9 cellular contexts compared by ENCODE assay signal in genomic region chr14:61102549-61103466, GRCh38.
DNase-seq lines count a peak whose midpoint lies in the region; FAIRE-seq and TF ChIP-seq lines count a peak whose summit lies in the region.
"Had no signal": no experiment of that assay in that cellular context is flagged by ENCODE, and none has a peak within 500 bp of the region (broad histone marks: within the 10 kb centered on the region; RNA-seq: fewer than 3 reads in every experiment).

No MANE protein-coding gene starts in this region.

- no peaks in the 10 kb centered on the region for H3K79me2 ChIP-seq in keratinocyte (ENCODE audit: control insufficient read depth, insufficient read depth, low read length)

- H3K9ac ChIP-seq in SK-N-MC (ENCODE audit: insufficient read length) (peak overlapping the region; percentile 55), keratinocyte (ENCODE audit: control insufficient read depth, extremely low read depth, insufficient read depth, low read length) (peak overlapping the region; percentile 53)
- H3K9ac ChIP-seq: BLaER1 had no signal

- peaks cover 2% of the 10 kb centered on the region for H3K9me1 ChIP-seq in keratinocyte (ENCODE audit: control insufficient read depth, extremely low read depth, insufficient read depth, low read length)

- CTCF ChIA-PET in activated naive CD4-positive, alpha-beta T cell treated with anti-CD3 and anti-CD28 coated beads, Interleukin-2, amount 10 ng/mL, durations not matched to agents 7 days and 5 days (lab: Charles Lee) = no interaction called here

- H3K27me3 ChIP-seq in keratinocyte (ENCODE audit: control insufficient read depth, extremely low read depth, insufficient read depth, low read length) = no peaks in the 10 kb centered on the region
- H3K27me3 ChIP-seq: BLaER1 had no signal

- TF ChIP-seq CTCF in keratinocyte (optimal IDR thresholded peaks at IDR 0.05 in 1 of 3, IDR thresholded peaks at IDR 0.05 in 1 of 3, conservative IDR thresholded peaks at IDR 0.05 in 1 of 3; ENCODE audit: extremely low read depth in 1 of 3, insufficient read depth in 2 of 3, low read length in 3 of 3) (no peak), type B pancreatic cell (conservative IDR thresholded peaks at IDR 0.05) (no peak), GM20000 (IDR thresholded peaks at IDR 0.05; ENCODE audit: extremely low read depth, missing control alignments) (no peak)

- dilution Hi-C loops in keratinocyte (cut with MboI; ENCODE audit: extremely low pct_ligation_motif_present, low sequenced_read_pairs) = no loop called here

- no peaks in the 10 kb centered on the region for H4K20me1 ChIP-seq in keratinocyte (ENCODE audit: control insufficient read depth, extremely low read depth, insufficient read depth, low read length)
- H4K20me1 ChIP-seq: BLaER1 had no signal

- H3K9me3 ChIP-seq in SK-N-MC (ENCODE audit: low read depth, low read length) = no peaks in the 10 kb centered on the region
- H3K9me3 ChIP-seq in keratinocyte (ENCODE audit: control insufficient read depth, low read depth, low read length) = no peaks in the 10 kb centered on the region

- no peak for DNase-seq in activated naive CD4-positive, alpha-beta T cell treated with anti-CD3 and anti-CD28 coated beads, Interleukin-2, amount 10 ng/mL, durations not matched to agents 7 days and 5 days
- no peak for DNase-seq in activated naive CD4-positive, alpha-beta T cell (lab: John Stamatoyannopoulos, UW)
- DNase-seq in SK-N-MC (ENCODE audit: low read depth, low spot score) (no peak), keratinocyte (ENCODE audit: low read depth, low spot score) (no peak), type B pancreatic cell (ENCODE audit: extremely low spot score, unreplicated experiment) (no peak), hippocampal formation (lab: John Stamatoyannopoulos, UW) (no peak), GM20000 (ENCODE audit: low spot score) (no peak), SIG-M5 treated with dmso at 0.1 percent for 504 hours (lab: John Stamatoyannopoulos, UW; ENCODE audit: unreplicated experiment) (no peak)

- no peak overlapping the region for H3K4me3 Mint-ChIP-seq in activated naive CD4-positive, alpha-beta T cell treated with anti-CD3 and anti-CD28 coated beads, Interleukin-2, amount 10 ng/mL, durations not matched to agents 7 days and 5 days
- H3K4me3 Mint-ChIP-seq in type B pancreatic cell = no peak overlapping the region

- no peaks in the 10 kb centered on the region for H3K36me3 Mint-ChIP-seq in activated naive CD4-positive, alpha-beta T cell treated with anti-CD3 and anti-CD28 coated beads, Interleukin-2, amount 10 ng/mL, durations not matched to agents 7 days and 5 days
- H3K36me3 Mint-ChIP-seq in type B pancreatic cell = no peaks in the 10 kb centered on the region

- peak overlapping the region; percentile 19 for H3K4me2 ChIP-seq in keratinocyte (ENCODE audit: control insufficient read depth, extremely low read depth, insufficient read depth, low read depth, low read length)
- H3K4me2 ChIP-seq: BLaER1 had no signal

- H3K27ac Mint-ChIP-seq in activated naive CD4-positive, alpha-beta T cell treated with anti-CD3 and anti-CD28 coated beads, Interleukin-2, amount 10 ng/mL, durations not matched to agents 7 days and 5 days = peak overlapping the region; percentile 50
- H3K27ac Mint-ChIP-seq in type B pancreatic cell = peak overlapping the region; percentile 91

- H3K4me3 ChIP-seq in SK-N-MC (peak overlapping the region; percentile 58), keratinocyte (ENCODE audit: control insufficient read depth in 2 of 3, extremely low read depth in 1 of 3, insufficient read depth in 2 of 3, low read depth in 1 of 3, low read length in 3 of 3) (no peak overlapping the region)
- H3K4me3 ChIP-seq: BLaER1 had no signal

- H3K4me1 ChIP-seq in keratinocyte (ENCODE audit: control insufficient read depth, extremely low read depth, insufficient read depth, low read length) = peaks cover 36% of the 10 kb centered on the region

- no peaks in the 10 kb centered on the region for H3K27me3 Mint-ChIP-seq in activated naive CD4-positive, alpha-beta T cell treated with anti-CD3 and anti-CD28 coated beads, Interleukin-2, amount 10 ng/mL, durations not matched to agents 7 days and 5 days
- H3K27me3 Mint-ChIP-seq in type B pancreatic cell = no peaks in the 10 kb centered on the region

- H3K4me1 Mint-ChIP-seq in activated naive CD4-positive, alpha-beta T cell treated with anti-CD3 and anti-CD28 coated beads, Interleukin-2, amount 10 ng/mL, durations not matched to agents 7 days and 5 days = peaks cover 13% of the 10 kb centered on the region
- H3K4me1 Mint-ChIP-seq in type B pancreatic cell (ENCODE audit: unreplicated experiment) = peaks cover 39% of the 10 kb centered on the region

- H2AFZ ChIP-seq in keratinocyte (ENCODE audit: control insufficient read depth, low read length) = peak overlapping the region; percentile 6

- FAIRE-seq in keratinocyte (lab: Jason Lieb, UNC) = no peak

- H3K27ac ChIP-seq in SK-N-MC (peak overlapping the region; percentile 91), keratinocyte (ENCODE audit: control insufficient read depth, insufficient read depth, low read length) (peak overlapping the region; percentile 86)
- H3K27ac ChIP-seq: BLaER1 had no signal

- no peaks in the 10 kb centered on the region for H3K9me3 Mint-ChIP-seq in activated naive CD4-positive, alpha-beta T cell treated with anti-CD3 and anti-CD28 coated beads, Interleukin-2, amount 10 ng/mL, durations not matched to agents 7 days and 5 days
- H3K9me3 Mint-ChIP-seq in type B pancreatic cell = no peaks in the 10 kb centered on the region

- H3K36me3 ChIP-seq in SK-N-MC (ENCODE audit: insufficient read depth, low read length) (no peaks in the 10 kb centered on the region), keratinocyte (ENCODE audit: control insufficient read depth in 2 of 2, extremely low read depth in 1 of 2, insufficient read depth in 2 of 2, low read length in 2 of 2) (no peaks in the 10 kb centered on the region)
- H3K36me3 ChIP-seq: BLaER1 had no signal
